ENCODE assay signal across 8 cellular contexts in the genomic region with DNA sequence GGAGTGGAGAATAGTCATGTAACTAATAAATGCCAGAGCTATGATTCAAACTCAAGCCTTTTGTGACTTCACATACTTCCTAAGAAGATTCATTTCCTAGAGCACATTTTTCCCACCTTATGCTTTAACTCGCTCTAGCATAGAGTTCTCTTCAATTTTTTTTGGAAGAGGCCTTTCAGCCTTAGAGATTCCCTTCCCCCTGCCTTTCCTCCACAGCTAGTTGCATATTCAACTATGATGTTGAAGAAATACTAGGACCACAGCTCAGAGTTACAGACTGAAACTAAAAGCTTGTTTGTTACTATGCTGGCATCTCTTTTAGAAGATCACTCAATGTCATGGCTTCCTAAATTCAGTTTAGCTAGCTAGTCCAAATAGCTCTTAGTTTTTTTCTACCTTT.
DNase-seq lines count a peak whose midpoint lies in the region; ATAC-seq and TF ChIP-seq lines count a peak whose summit lies in the region.
"Not testable (repeated sequence)": the region's sequence is repeated elsewhere in the genome, so short reads cannot be mapped to it uniquely, and the experiment has no call there.

No MANE protein-coding gene starts in this region.

- peaks cover 6 to 23% (median 12%) of the 10 kb centered on the region in 3 donors for H3K4me1 Mint-ChIP-seq in IgD-negative memory B cell
- H3K4me1 Mint-ChIP-seq in T-helper 2 cell treated with Interferon-gamma antibody and Interleukin-4, amounts not matched to agents 5 μg/mL and 100 μg/mL, for 36 hours (ENCODE audit: low read depth) = peaks cover 17% of the 10 kb centered on the region
- H3K4me1 Mint-ChIP-seq in activated naive CD8-positive, alpha-beta T cell treated with anti-CD3 and anti-CD28 coated beads, Interleukin-2, amount 10 ng/mL, durations not matched to agents 7 days and 5 days = not testable (repeated sequence)

- H3K9me3 Mint-ChIP-seq in IgD-negative memory B cell; T-helper 2 cell treated with Interferon-gamma antibody and Interleukin-4, amounts not matched to agents 5 μg/mL and 100 μg/mL, for 36 hours; activated naive CD8-positive, alpha-beta T cell treated with anti-CD3 and anti-CD28 coated beads, Interleukin-2, amount 10 ng/mL, durations not matched to agents 7 days and 5 days: not testable (repeated sequence)

- ATAC-seq in GM18502 (IDR thresholded peaks at IDR 0.05; ENCODE audit: poor library complexity, unreplicated experiment) (peak; percentile 66), HG02588 (IDR thresholded peaks at IDR 0.05; ENCODE audit: unreplicated experiment) (peak; percentile 44)
- ATAC-seq in activated naive CD8-positive, alpha-beta T cell treated with anti-CD3 and anti-CD28 coated beads, Interleukin-2, amount 10 ng/mL, durations not matched to agents 7 days and 5 days (ENCODE audit: low read depth) = peak; percentile 23

- H3K4me3 ChIP-seq in AG09309 (ENCODE audit: control insufficient read depth, low read depth, low read length) = not testable (repeated sequence)

- H3K27ac ChIP-seq in epithelial cell of prostate = peak overlapping the region; percentile 96

- TF ChIP-seq CTCF in AG09309 (IDR thresholded peaks at IDR 0.05; ENCODE audit: control insufficient read depth, insufficient read depth, low read depth, low read length, missing control alignments) = not testable (repeated sequence)

- H3K27ac Mint-ChIP-seq in IgD-negative memory B cell = peak overlapping the region in 2 of 3 donors; percentile 4 to 76
- peak overlapping the region; percentile 91 for H3K27ac Mint-ChIP-seq in T-helper 2 cell treated with Interferon-gamma antibody and Interleukin-4, amounts not matched to agents 5 μg/mL and 100 μg/mL, for 36 hours
- H3K27ac Mint-ChIP-seq in activated naive CD8-positive, alpha-beta T cell treated with anti-CD3 and anti-CD28 coated beads, Interleukin-2, amount 10 ng/mL, durations not matched to agents 7 days and 5 days = peak overlapping the region; percentile 81

- H3K4me3 Mint-ChIP-seq in IgD-negative memory B cell = peak overlapping the region in 2 of 4 donors; percentile 75 to 76
- H3K4me3 Mint-ChIP-seq in T-helper 2 cell treated with Interferon-gamma antibody and Interleukin-4, amounts not matched to agents 5 μg/mL and 100 μg/mL, for 36 hours = peak overlapping the region; percentile 83
- peak overlapping the region; percentile 69 for H3K4me3 Mint-ChIP-seq in activated naive CD8-positive, alpha-beta T cell treated with anti-CD3 and anti-CD28 coated beads, Interleukin-2, amount 10 ng/mL, durations not matched to agents 7 days and 5 days

- DNase-seq in AG09309 (ENCODE audit: low read depth) = peak; percentile 37
- not testable (repeated sequence) for DNase-seq in T-helper 2 cell treated with Interferon-gamma antibody and Interleukin-4, amounts not matched to agents 5 μg/mL and 100 μg/mL, for 36 hours (ENCODE audit: low spot score); activated naive CD8-positive, alpha-beta T cell treated with anti-CD3 and anti-CD28 coated beads, Interleukin-2, amount 10 ng/mL, durations not matched to agents 7 days and 5 days
- DNase-seq in epithelial cell of prostate (ENCODE audit: low read depth, low spot score) = peak; percentile 6
- DNase-seq in non-pigmented ciliary epithelial cell (ENCODE audit: low read depth) = peak; percentile 27

- POLR2A ChIA-PET in activated naive CD8-positive, alpha-beta T cell treated with anti-CD3 and anti-CD28 coated beads, Interleukin-2, amount 10 ng/mL, durations not matched to agents 7 days and 5 days (lab: Charles Lee) = not testable (repeated sequence)

- H3K36me3 Mint-ChIP-seq in IgD-negative memory B cell = not testable (repeated sequence)
- peaks cover 31% of the 10 kb centered on the region for H3K36me3 Mint-ChIP-seq in T-helper 2 cell treated with Interferon-gamma antibody and Interleukin-4, amounts not matched to agents 5 μg/mL and 100 μg/mL, for 36 hours (ENCODE audit: low read depth)
- peaks cover 22% of the 10 kb centered on the region for H3K36me3 Mint-ChIP-seq in activated naive CD8-positive, alpha-beta T cell treated with anti-CD3 and anti-CD28 coated beads, Interleukin-2, amount 10 ng/mL, durations not matched to agents 7 days and 5 days

- not testable (repeated sequence) for H3K27me3 Mint-ChIP-seq in IgD-negative memory B cell; T-helper 2 cell treated with Interferon-gamma antibody and Interleukin-4, amounts not matched to agents 5 μg/mL and 100 μg/mL, for 36 hours (ENCODE audit: low read depth); activated naive CD8-positive, alpha-beta T cell treated with anti-CD3 and anti-CD28 coated beads, Interleukin-2, amount 10 ng/mL, durations not matched to agents 7 days and 5 days

Comparison
In these comparisons a context has a peak if more than half of its experiments do, and no peak if none do; other contexts are left out.
1. H3K27ac Mint-ChIP-seq: peak in every context shown above with its lines; median percentile 91 in T-helper 2 cell treated with Interferon-gamma antibody and Interleukin-4, amounts not matched to agents 5 μg/mL and 100 μg/mL, for 36 hours; 81 in activated naive CD8-positive, alpha-beta T cell treated with anti-CD3 and anti-CD28 coated beads, Interleukin-2, amount 10 ng/mL, durations not matched to agents 7 days and 5 days; 40 in IgD-negative memory B cell.